Comparison of ENCODE assay signal across 1 cellular context in the genomic region with DNA sequence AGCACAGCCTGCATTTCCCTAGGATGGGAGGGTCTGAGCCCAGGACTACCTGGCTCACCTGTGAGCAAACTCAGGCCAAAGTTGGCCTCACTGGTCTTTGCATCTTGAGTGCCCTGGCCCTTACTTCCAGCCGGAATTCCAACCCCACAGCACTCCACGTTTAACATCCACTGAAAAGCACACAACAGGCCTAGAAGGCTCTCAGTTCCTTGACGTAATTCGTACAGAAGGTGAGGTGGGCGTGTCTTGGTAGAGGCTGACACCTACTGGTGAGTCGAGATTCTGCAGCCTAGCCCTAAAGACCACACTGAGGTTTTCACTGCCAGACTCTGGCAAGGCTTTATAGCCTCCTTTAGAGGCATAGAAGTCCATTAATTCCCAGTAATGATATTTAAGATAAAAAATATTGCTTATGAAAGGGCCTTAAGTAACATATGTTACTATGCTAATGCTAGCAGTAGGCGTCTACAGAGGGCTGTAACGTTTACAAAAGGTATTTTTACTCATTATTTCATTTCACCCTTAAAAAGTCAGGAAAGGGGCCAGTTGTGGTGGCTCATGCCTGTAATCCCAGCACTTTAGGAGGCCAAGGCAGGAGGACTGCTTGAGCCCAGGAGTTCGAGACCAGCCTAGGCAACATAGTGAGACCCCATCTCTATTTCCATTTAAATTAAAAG.
A peak's percentile ranks its signal among the peaks of the same experiment; 100 is the strongest.
TF ChIP-seq lines count a peak whose summit lies in the region.

No MANE protein-coding gene starts in this region.

TF ChIP-seq in HepG2, 621 proteins besides CTCF, POLR2A, EP300 and RAD21 (continued from another document):
- TF ChIP-seq ZNF331 (CRISPR knock-in tag; IDR thresholded peaks at IDR 0.05) (0 out of 2 replicates have a peak, but pooled peaks have one; percentile 25), ZNF333 (CRISPR knock-in tag; IDR thresholded peaks at IDR 0.05; ENCODE audit: borderline replicate concordance) (no peak), TBL1XR1 (IDR thresholded peaks at IDR 0.05; ENCODE audit: borderline replicate concordance, low read length, partially characterized antibody) (no peak), ZMYM2 (CRISPR knock-in tag; IDR thresholded peaks at IDR 0.05) (peak; percentile 48; the same call in 1 of the 2 replicates), CBX5 (CRISPR knock-in tag; IDR thresholded peaks at IDR 0.05; ENCODE audit: borderline replicate concordance) (peak; percentile 55; the same call in 1 of the 2 replicates), SOX6 (IDR thresholded peaks at IDR 0.05) (no peak), SOX6 (CRISPR knock-in tag; IDR thresholded peaks at IDR 0.05) (no peak), SMC3 (IDR thresholded peaks at IDR 0.05; ENCODE audit: low read length) (peak; percentile 62; the same call in 1 of the 2 replicates), RXRB (CRISPR knock-in tag; IDR thresholded peaks at IDR 0.05; ENCODE audit: borderline replicate concordance) (no peak), RARG (CRISPR knock-in tag; IDR thresholded peaks at IDR 0.05; ENCODE audit: low read depth) (no peak), DPF2 (CRISPR knock-in tag; IDR thresholded peaks at IDR 0.05; ENCODE audit: borderline replicate concordance, low read depth) (no peak), EHMT2 (IDR thresholded peaks at IDR 0.05; ENCODE audit: borderline replicate concordance, low read depth, low read length) (no peak), DR1 (CRISPR knock-in tag; IDR thresholded peaks at IDR 0.05) (no peak), ZKSCAN8 (CRISPR knock-in tag; IDR thresholded peaks at IDR 0.05; ENCODE audit: borderline replicate concordance) (no peak), SP1 (IDR thresholded peaks at IDR 0.05) (no peak), SP1 (CRISPR knock-in tag; IDR thresholded peaks at IDR 0.05) (peak; percentile 80), ZNF264 (CRISPR knock-in tag; IDR thresholded peaks at IDR 0.05) (no peak)
- TF ChIP-seq, protein P1, sequence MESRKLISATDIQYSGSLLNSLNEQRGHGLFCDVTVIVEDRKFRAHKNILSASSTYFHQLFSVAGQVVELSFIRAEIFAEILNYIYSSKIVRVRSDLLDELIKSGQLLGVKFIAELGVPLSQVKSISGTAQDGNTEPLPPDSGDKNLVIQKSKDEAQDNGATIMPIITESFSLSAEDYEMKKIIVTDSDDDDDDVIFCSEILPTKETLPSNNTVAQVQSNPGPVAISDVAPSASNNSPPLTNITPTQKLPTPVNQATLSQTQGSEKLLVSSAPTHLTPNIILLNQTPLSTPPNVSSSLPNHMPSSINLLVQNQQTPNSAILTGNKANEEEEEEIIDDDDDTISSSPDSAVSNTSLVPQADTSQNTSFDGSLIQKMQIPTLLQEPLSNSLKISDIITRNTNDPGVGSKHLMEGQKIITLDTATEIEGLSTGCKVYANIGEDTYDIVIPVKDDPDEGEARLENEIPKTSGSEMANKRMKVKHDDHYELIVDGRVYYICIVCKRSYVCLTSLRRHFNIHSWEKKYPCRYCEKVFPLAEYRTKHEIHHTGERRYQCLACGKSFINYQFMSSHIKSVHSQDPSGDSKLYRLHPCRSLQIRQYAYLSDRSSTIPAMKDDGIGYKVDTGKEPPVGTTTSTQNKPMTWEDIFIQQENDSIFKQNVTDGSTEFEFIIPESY (CRISPR knock-in tag; IDR thresholded peaks at IDR 0.05) = peak; percentile 45; the same call in 1 of the 2 replicates
- TF ChIP-seq, protein P2, sequence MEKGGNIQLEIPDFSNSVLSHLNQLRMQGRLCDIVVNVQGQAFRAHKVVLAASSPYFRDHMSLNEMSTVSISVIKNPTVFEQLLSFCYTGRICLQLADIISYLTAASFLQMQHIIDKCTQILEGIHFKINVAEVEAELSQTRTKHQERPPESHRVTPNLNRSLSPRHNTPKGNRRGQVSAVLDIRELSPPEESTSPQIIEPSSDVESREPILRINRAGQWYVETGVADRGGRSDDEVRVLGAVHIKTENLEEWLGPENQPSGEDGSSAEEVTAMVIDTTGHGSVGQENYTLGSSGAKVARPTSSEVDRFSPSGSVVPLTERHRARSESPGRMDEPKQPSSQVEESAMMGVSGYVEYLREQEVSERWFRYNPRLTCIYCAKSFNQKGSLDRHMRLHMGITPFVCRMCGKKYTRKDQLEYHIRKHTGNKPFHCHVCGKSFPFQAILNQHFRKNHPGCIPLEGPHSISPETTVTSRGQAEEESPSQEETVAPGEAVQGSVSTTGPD (CRISPR knock-in tag; IDR thresholded peaks at IDR 0.05) = no peak
